Comparison of ENCODE assay signal across 9 cellular contexts in the genomic region with DNA sequence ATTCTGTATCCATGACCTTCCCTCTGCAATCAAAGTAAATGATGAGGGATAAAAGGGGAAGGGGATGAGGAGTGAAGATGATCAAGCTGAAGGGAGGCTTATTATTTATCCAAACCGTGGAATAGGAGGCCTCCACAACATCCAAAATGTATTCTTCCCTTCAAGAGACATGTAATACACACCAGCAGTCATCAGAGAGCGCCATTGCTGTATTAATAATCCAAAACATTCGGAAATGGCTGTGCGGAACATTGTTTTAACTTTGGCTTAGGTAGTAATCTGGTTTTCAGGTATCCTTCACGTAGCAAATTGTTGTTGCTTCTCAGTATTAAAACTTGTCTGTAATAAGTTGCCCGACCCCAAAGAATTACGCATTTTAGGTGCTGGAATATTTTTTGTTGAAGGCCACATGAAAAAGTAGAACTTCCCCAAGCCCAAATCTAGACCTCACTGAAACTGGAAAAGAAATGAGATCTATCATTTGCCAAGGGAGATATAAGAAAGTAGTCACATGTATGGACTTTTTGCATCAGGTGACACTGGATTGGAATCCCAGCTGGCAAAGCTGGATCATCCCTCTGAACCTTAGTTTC. TPM values are rescaled to one million over a fixed set of nuclear protein-coding genes. Genes with fewer than 3 reads are reported as not detected.
DNase-seq lines count a peak whose midpoint lies in the region; ATAC-seq and TF ChIP-seq lines count a peak whose summit lies in the region.
"Had no signal": no experiment of that assay in that cellular context is flagged by ENCODE, and none has a peak within 500 bp of the region (broad histone marks: within the 10 kb centered on the region; RNA-seq: fewer than 3 reads in every experiment).

No MANE protein-coding gene starts in this region.

- peaks cover 14% of the 10 kb centered on the region for H4K20me1 ChIP-seq in Loucy (ENCODE audit: insufficient read depth, low read length, poor library complexity, severe bottlenecking)

- DNase-seq in activated CD4-positive, alpha-beta T cell treated with anti-CD3 and anti-CD28 coated beads for 24 hours (ENCODE audit: low read depth in 2 of 2): peak; percentile 9 to 18
- no peak for DNase-seq in activated CD4-positive, alpha-beta T cell treated with anti-CD3 and anti-CD28 coated beads for 1 hour
- peak; percentile 56 for DNase-seq in SK-N-MC (ENCODE audit: low read depth, low spot score)
- peak; percentile 49 for DNase-seq in brain microvascular endothelial cell
- no peak for DNase-seq in left lobe of liver (ENCODE audit: low spot score)
- DNase-seq in stimulated activated naive CD8-positive, alpha-beta T cell treated with anti-CD3 and anti-CD28 coated beads, Interleukin-15, Interleukin-2, amounts not matched to agents 100 U/mL and 50 U/mL, for 24 hours: peak; percentile 28

- H3K4me3 ChIP-seq in Loucy (ENCODE audit: low read length, poor library complexity, severe bottlenecking): no peak overlapping the region
- H3K4me3 ChIP-seq in SK-N-MC: no peak overlapping the region
- no peak overlapping the region for H3K4me3 ChIP-seq in brain microvascular endothelial cell (ENCODE audit: low read depth, low read length)

- peak overlapping the region; percentile 73 for H2AFZ ChIP-seq in Loucy (ENCODE audit: low read length)

- in situ Hi-C loops in brain microvascular endothelial cell (cut with HindIII; ENCODE audit: low pct_ligation_motif_present, low sequenced_read_pairs): no loop called here

- no peaks in the 10 kb centered on the region for H3K9me2 ChIP-seq in Loucy (replicated peaks; ENCODE audit: low read depth, low read length)

- H3K79me2 ChIP-seq in Loucy (ENCODE audit: insufficient read depth, low read length): peaks cover 21% of the 10 kb centered on the region

- H3K9me3 ChIP-seq in Loucy (ENCODE audit: insufficient read depth, low read depth, low read length): no peaks in the 10 kb centered on the region
- H3K9me3 ChIP-seq in SK-N-MC (ENCODE audit: low read depth, low read length): no peaks in the 10 kb centered on the region

- peak; percentile 58 for TF ChIP-seq CTCF in Loucy (conservative IDR thresholded peaks at IDR 0.05; ENCODE audit: low read length)
- TF ChIP-seq CTCF in brain microvascular endothelial cell (IDR thresholded peaks at IDR 0.05; ENCODE audit: low read depth, low read length, missing control alignments): peak; percentile 68

- no peaks in the 10 kb centered on the region for H3F3A ChIP-seq in Loucy (ENCODE audit: low read depth)

- H3K27me3 ChIP-seq in Loucy (ENCODE audit: insufficient read depth, low read length, poor library complexity, severe bottlenecking): no peaks in the 10 kb centered on the region
- H3K27me3 ChIP-seq in brain microvascular endothelial cell (replicated peaks): no peaks in the 10 kb centered on the region

- ATAC-seq in left lobe of liver: peak; percentile 29
- ATAC-seq in stimulated activated naive CD8-positive, alpha-beta T cell treated with anti-CD3 and anti-CD28 coated beads, Interleukin-15, Interleukin-2, amounts not matched to agents 100 U/mL and 50 U/mL, for 24 hours: no peak
- ATAC-seq in HG03280 (IDR thresholded peaks at IDR 0.05; ENCODE audit: unreplicated experiment): no peak

- no peak overlapping the region for H3K9ac ChIP-seq in Loucy (ENCODE audit: low read depth, low read length, poor library complexity, severe bottlenecking)
- no peak overlapping the region for H3K9ac ChIP-seq in SK-N-MC (ENCODE audit: insufficient read length)

- H3K4me2 ChIP-seq in Loucy (ENCODE audit: low read depth, low read length, poor library complexity, severe bottlenecking): no peak overlapping the region

- H3K4me1 ChIP-seq in Loucy (ENCODE audit: insufficient read depth, low read length, poor library complexity, severe bottlenecking): peaks cover 18% of the 10 kb centered on the region

- H3K36me3 ChIP-seq in Loucy (ENCODE audit: insufficient read depth, low read length) (no peaks in the 10 kb centered on the region), SK-N-MC (ENCODE audit: insufficient read depth, low read length) (peaks cover 9% of the 10 kb centered on the region), brain microvascular endothelial cell (replicated peaks) (peaks cover 3% of the 10 kb centered on the region)

- H3K27ac ChIP-seq in SK-N-MC (no peak overlapping the region), brain microvascular endothelial cell (no peak overlapping the region)
- H3K27ac ChIP-seq: epithelial cell of prostate had no signal

RNA-seq across cellular contexts. Expression of a gene that starts 2.6 kb away (rescaled TPM):
- total RNA-seq in left lobe of liver: 12.1 TPM

Comparison
In these comparisons a context has a peak if more than half of its experiments do, and no peak if none do; other contexts are left out.
1. DNase-seq: peak in activated CD4-positive, alpha-beta T cell treated with anti-CD3 and anti-CD28 coated beads for 24 hours (2 of 2), SK-N-MC (single experiment), brain microvascular endothelial cell (single experiment) and stimulated activated naive CD8-positive, alpha-beta T cell treated with anti-CD3 and anti-CD28 coated beads, Interleukin-15, Interleukin-2, amounts not matched to agents 100 U/mL and 50 U/mL, for 24 hours (single experiment); none in activated CD4-positive, alpha-beta T cell treated with anti-CD3 and anti-CD28 coated beads for 1 hour (single experiment) and left lobe of liver (single experiment).